ENCODE assay signal across 2 cellular contexts in the genomic region with DNA sequence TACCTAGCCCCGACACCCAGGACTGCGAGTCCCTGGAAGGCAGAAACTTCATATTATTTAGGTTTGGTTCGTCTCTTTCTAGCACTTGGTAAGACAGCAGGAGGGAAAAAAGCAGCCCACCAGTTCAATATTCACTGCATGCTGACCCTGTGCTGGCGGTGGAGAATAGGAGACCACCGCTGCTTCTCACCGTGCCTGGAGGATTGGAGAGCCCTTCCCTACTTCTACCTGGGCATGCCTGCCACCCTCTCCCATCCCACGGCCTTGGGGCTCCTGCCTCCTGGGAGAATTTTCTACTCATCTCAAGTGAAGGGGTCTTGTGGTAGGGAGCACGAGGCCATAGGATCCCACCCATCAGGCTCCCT.
TF ChIP-seq lines count a peak whose summit lies in the region.

No MANE protein-coding gene starts in this region.

TF ChIP-seq in liver, 16 proteins besides CTCF, POLR2A, EP300 and RAD21:
- TF ChIP-seq HNF4G (IDR thresholded peaks at IDR 0.05) (no peak), SP1 (IDR thresholded peaks at IDR 0.05) (no peak), FOXA2 (IDR thresholded peaks at IDR 0.05) (no peak), ZBTB33 (IDR thresholded peaks at IDR 0.05) (no peak), YY1 (IDR thresholded peaks at IDR 0.05) (no peak), TAF1 (conservative IDR thresholded peaks at IDR 0.05) (no peak), FOXA1 (IDR thresholded peaks at IDR 0.05) (no peak), RXRA (IDR thresholded peaks at IDR 0.05) (no peak), HNF4A (conservative IDR thresholded peaks at IDR 0.05) (no peak)
- TF ChIP-seq, protein P1, sequence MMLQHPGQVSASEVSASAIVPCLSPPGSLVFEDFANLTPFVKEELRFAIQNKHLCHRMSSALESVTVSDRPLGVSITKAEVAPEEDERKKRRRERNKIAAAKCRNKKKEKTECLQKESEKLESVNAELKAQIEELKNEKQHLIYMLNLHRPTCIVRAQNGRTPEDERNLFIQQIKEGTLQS (IDR thresholded peaks at IDR 0.05), result no peak

TF ChIP-seq in HepG2, 621 proteins besides CTCF, POLR2A, EP300 and RAD21:
- TF ChIP-seq ARID3A (IDR thresholded peaks at IDR 0.05; ENCODE audit: low read depth, low read length), result no peak
- no peak for TF ChIP-seq CEBPG (CRISPR knock-in tag; IDR thresholded peaks at IDR 0.05)
- no peak for TF ChIP-seq ZNF776 (CRISPR knock-in tag; IDR thresholded peaks at IDR 0.05)
- no peak for TF ChIP-seq KLF16 (CRISPR knock-in tag; IDR thresholded peaks at IDR 0.05)
- no peak for TF ChIP-seq SIX1 (CRISPR knock-in tag; IDR thresholded peaks at IDR 0.05; ENCODE audit: borderline replicate concordance)
- no peak for TF ChIP-seq POLR2AphosphoS2 (IDR thresholded peaks at IDR 0.05; ENCODE audit: low read depth, low read length)
- TF ChIP-seq NR3C1 (CRISPR knock-in tag; IDR thresholded peaks at IDR 0.05), result no peak
- no peak for TF ChIP-seq KAT7 (CRISPR knock-in tag; IDR thresholded peaks at IDR 0.05; ENCODE audit: borderline replicate concordance)
- TF ChIP-seq KDM6A (CRISPR knock-in tag; IDR thresholded peaks at IDR 0.05; ENCODE audit: low read depth), result no peak
- TF ChIP-seq CC2D1A (CRISPR knock-in tag; IDR thresholded peaks at IDR 0.05), result no peak
- no peak for TF ChIP-seq CBFB (CRISPR knock-in tag; IDR thresholded peaks at IDR 0.05)
- no peak for TF ChIP-seq ZSCAN12 (CRISPR knock-in tag; IDR thresholded peaks at IDR 0.05)
- TF ChIP-seq KLF9 (CRISPR knock-in tag; IDR thresholded peaks at IDR 0.05; ENCODE audit: low read depth), result no peak
- TF ChIP-seq, protein P2, sequence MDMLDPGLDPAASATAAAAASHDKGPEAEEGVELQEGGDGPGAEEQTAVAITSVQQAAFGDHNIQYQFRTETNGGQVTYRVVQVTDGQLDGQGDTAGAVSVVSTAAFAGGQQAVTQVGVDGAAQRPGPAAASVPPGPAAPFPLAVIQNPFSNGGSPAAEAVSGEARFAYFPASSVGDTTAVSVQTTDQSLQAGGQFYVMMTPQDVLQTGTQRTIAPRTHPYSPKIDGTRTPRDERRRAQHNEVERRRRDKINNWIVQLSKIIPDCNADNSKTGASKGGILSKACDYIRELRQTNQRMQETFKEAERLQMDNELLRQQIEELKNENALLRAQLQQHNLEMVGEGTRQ (IDR thresholded peaks at IDR 0.05; ENCODE audit: low read depth, low read length), result no peak
- TF ChIP-seq, protein P2 (CRISPR knock-in tag; IDR thresholded peaks at IDR 0.05; ENCODE audit: borderline replicate concordance), result no peak
- no peak for TF ChIP-seq TAF15 (IDR thresholded peaks at IDR 0.05; ENCODE audit: low read depth, low read length, poor library complexity, severe bottlenecking)
- no peak for TF ChIP-seq ZFP36L1 (CRISPR knock-in tag; IDR thresholded peaks at IDR 0.05)
- TF ChIP-seq, protein P3, sequence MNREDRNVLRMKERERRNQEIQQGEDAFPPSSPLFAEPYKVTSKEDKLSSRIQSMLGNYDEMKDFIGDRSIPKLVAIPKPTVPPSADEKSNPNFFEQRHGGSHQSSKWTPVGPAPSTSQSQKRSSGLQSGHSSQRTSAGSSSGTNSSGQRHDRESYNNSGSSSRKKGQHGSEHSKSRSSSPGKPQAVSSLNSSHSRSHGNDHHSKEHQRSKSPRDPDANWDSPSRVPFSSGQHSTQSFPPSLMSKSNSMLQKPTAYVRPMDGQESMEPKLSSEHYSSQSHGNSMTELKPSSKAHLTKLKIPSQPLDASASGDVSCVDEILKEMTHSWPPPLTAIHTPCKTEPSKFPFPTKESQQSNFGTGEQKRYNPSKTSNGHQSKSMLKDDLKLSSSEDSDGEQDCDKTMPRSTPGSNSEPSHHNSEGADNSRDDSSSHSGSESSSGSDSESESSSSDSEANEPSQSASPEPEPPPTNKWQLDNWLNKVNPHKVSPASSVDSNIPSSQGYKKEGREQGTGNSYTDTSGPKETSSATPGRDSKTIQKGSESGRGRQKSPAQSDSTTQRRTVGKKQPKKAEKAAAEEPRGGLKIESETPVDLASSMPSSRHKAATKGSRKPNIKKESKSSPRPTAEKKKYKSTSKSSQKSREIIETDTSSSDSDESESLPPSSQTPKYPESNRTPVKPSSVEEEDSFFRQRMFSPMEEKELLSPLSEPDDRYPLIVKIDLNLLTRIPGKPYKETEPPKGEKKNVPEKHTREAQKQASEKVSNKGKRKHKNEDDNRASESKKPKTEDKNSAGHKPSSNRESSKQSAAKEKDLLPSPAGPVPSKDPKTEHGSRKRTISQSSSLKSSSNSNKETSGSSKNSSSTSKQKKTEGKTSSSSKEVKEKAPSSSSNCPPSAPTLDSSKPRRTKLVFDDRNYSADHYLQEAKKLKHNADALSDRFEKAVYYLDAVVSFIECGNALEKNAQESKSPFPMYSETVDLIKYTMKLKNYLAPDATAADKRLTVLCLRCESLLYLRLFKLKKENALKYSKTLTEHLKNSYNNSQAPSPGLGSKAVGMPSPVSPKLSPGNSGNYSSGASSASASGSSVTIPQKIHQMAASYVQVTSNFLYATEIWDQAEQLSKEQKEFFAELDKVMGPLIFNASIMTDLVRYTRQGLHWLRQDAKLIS (CRISPR knock-in tag; IDR thresholded peaks at IDR 0.05), result no peak
